Comparison of ENCODE assay signal across 1 cellular context in genomic region chr7:70092314-70093303, GRCh38.
TF ChIP-seq lines count a peak whose summit lies in the region.

No MANE protein-coding gene starts in this region.

TF ChIP-seq in HEK293, 187 proteins besides CTCF, POLR2A, EP300 and RAD21 (continued from another document and continues in another):
- TF ChIP-seq TSHZ1 (tag by site-specific recombination; IDR thresholded peaks at IDR 0.05; ENCODE audit: borderline replicate concordance) (peak; percentile 99), ZNF513 (tag by site-specific recombination; IDR thresholded peaks at IDR 0.05) (peak; percentile 47; the same call in 1 of the 2 replicates), BCL11B (tag by site-specific recombination; IDR thresholded peaks at IDR 0.05; ENCODE audit: low read depth) (peak; percentile 87), SP7 (tag by site-specific recombination; IDR thresholded peaks at IDR 0.05) (peak; percentile 99), GLI4 (tag by site-specific recombination; IDR thresholded peaks at IDR 0.05) (no peak), ZBTB49 (tag by site-specific recombination; IDR thresholded peaks at IDR 0.05; ENCODE audit: low read depth) (peak; percentile 98), MYNN (tag by site-specific recombination; IDR thresholded peaks at IDR 0.05; ENCODE audit: borderline replicate concordance) (0 out of 2 replicates have a peak, but pooled peaks have one; percentile 43), OSR2 (tag by site-specific recombination; IDR thresholded peaks at IDR 0.05) (peak; percentile 99), ZNF423 (tag by site-specific recombination; IDR thresholded peaks at IDR 0.05) (no peak), REPIN1 (tag by site-specific recombination; IDR thresholded peaks at IDR 0.05; ENCODE audit: low read depth) (no peak), ZNF776 (tag by site-specific recombination; IDR thresholded peaks at IDR 0.05; ENCODE audit: borderline replicate concordance) (no peak), SETDB1 (IDR thresholded peaks at IDR 0.05; ENCODE audit: insufficient read length, low read length) (no peak), ZNF707 (tag by site-specific recombination; IDR thresholded peaks at IDR 0.05) (no peak), ZNF114 (tag by site-specific recombination; IDR thresholded peaks at IDR 0.05) (no peak), ZBTB6 (tag by site-specific recombination; IDR thresholded peaks at IDR 0.05) (no peak), ZNF26 (tag by site-specific recombination; IDR thresholded peaks at IDR 0.05) (no peak), ZNF426 (tag by site-specific recombination; IDR thresholded peaks at IDR 0.05) (no peak), ZFP41 (tag by site-specific recombination; IDR thresholded peaks at IDR 0.05; ENCODE audit: borderline replicate concordance) (no peak), ZSCAN30 (tag by site-specific recombination; IDR thresholded peaks at IDR 0.05) (peak; percentile 87), PRDM2 (tag by site-specific recombination; IDR thresholded peaks at IDR 0.05; ENCODE audit: borderline replicate concordance) (no peak), ZNF670 (tag by site-specific recombination; IDR thresholded peaks at IDR 0.05; ENCODE audit: low read depth) (no peak), SALL2 (tag by site-specific recombination; IDR thresholded peaks at IDR 0.05; ENCODE audit: borderline replicate concordance) (no peak), ZNF280D (tag by site-specific recombination; IDR thresholded peaks at IDR 0.05) (no peak), YY1 (tag by site-specific recombination; IDR thresholded peaks at IDR 0.05) (no peak), ZNF510 (tag by site-specific recombination; IDR thresholded peaks at IDR 0.05; ENCODE audit: insufficient replicate concordance) (no peak), ZNF654 (tag by site-specific recombination; IDR thresholded peaks at IDR 0.05; ENCODE audit: low read depth) (peak; percentile 12), ZNF677 (tag by site-specific recombination; IDR thresholded peaks at IDR 0.05) (no peak), ZNF473 (tag by site-specific recombination; IDR thresholded peaks at IDR 0.05) (no peak), ZNF138 (tag by site-specific recombination; IDR thresholded peaks at IDR 0.05; ENCODE audit: borderline replicate concordance) (no peak), ZNF747 (tag by site-specific recombination; IDR thresholded peaks at IDR 0.05) (no peak), ZNF211 (tag by site-specific recombination; IDR thresholded peaks at IDR 0.05; ENCODE audit: low read depth) (no peak), PATZ1 (tag by site-specific recombination; IDR thresholded peaks at IDR 0.05) (peak; percentile 76), ZNF768 (tag by site-specific recombination; IDR thresholded peaks at IDR 0.05) (peak; percentile 14; the same call in 1 of the 2 replicates), ZNF76 (tag by site-specific recombination; IDR thresholded peaks at IDR 0.05; ENCODE audit: borderline replicate concordance, low read depth) (peak; percentile 63; the same call in 1 of the 2 replicates), SCRT2 (tag by site-specific recombination; IDR thresholded peaks at IDR 0.05) (peak; percentile 68; the same call in 1 of the 2 replicates), ZNF626 (tag by site-specific recombination; IDR thresholded peaks at IDR 0.05) (no peak), EGR2 (tag by site-specific recombination; IDR thresholded peaks at IDR 0.05; ENCODE audit: low read depth) (no peak), ZNF830 (tag by site-specific recombination; IDR thresholded peaks at IDR 0.05; ENCODE audit: low read depth) (no peak), ZNF248 (tag by site-specific recombination; IDR thresholded peaks at IDR 0.05) (no peak)
